In genomic region chr1:75725861-75726361, GRCh38 we compare ENCODE assay signal across 8 cellular contexts. TPM values are rescaled to one million over a fixed set of nuclear protein-coding genes. Genes with fewer than 3 reads are reported as not detected.
A peak's percentile ranks its signal among the peaks of the same experiment; 100 is the strongest.
DNase-seq lines count a peak whose midpoint lies in the region; ATAC-seq, FAIRE-seq and TF ChIP-seq lines count a peak whose summit lies in the region.

No MANE protein-coding gene starts in this region.

- H2AFZ ChIP-seq in astrocyte (ENCODE audit: low read depth, low read length): no peak overlapping the region

- H3K27ac ChIP-seq in HL-60 (replicated peaks) (peak overlapping the region; percentile 94; the same call in 1 of the 2 replicates), astrocyte (ENCODE audit: low read depth, low read length) (no peak overlapping the region)

- no peak overlapping the region for H3K27ac Mint-ChIP-seq in astrocyte (ENCODE audit: unreplicated experiment)
- H3K27ac Mint-ChIP-seq in memory B cell: peak overlapping the region; percentile 98

- DNase-seq in AG09309 (ENCODE audit: low read depth) (no peak), HL-60 (ENCODE audit: low read depth in 1 of 2, low spot score in 1 of 2) (no peak), astrocyte (ENCODE audit: low read depth) (no peak), memory B cell (ENCODE audit: low spot score in 2 of 2) (no peak), OCI-M2 (lab: John Stamatoyannopoulos, UW; ENCODE audit: unreplicated experiment) (no peak), DMS79 (lab: John Stamatoyannopoulos, UW) (no peak), NCI-H2171 treated with DMSO at 0.1 percent for 48 hours (lab: John Stamatoyannopoulos, UW) (no peak)
- no peak for DNase-seq in activated CD4-positive, alpha-beta T cell treated with anti-CD3 and anti-CD28 coated beads for 4 hours

- peak overlapping the region; percentile 85 for H3K4me2 ChIP-seq in astrocyte (ENCODE audit: low read length)

- H3K4me1 Mint-ChIP-seq in astrocyte (ENCODE audit: low read depth, unreplicated experiment) (peaks cover 13% of the 10 kb centered on the region), memory B cell (peaks cover 25% of the 10 kb centered on the region)

- H3K27me3 ChIP-seq in HL-60 (ENCODE audit: insufficient read depth, poor library complexity, severe bottlenecking): no peaks in the 10 kb centered on the region
- H3K27me3 ChIP-seq in astrocyte (ENCODE audit: insufficient read depth, low read length): no peaks in the 10 kb centered on the region

- ATAC-seq in memory B cell (ENCODE audit: low read depth): no peak

- TF ChIP-seq CTCF in AG09309 (IDR thresholded peaks at IDR 0.05; ENCODE audit: control insufficient read depth, insufficient read depth, low read depth, low read length, missing control alignments): no peak
- TF ChIP-seq CTCF in HL-60 (IDR thresholded peaks at IDR 0.05; ENCODE audit: insufficient read depth, low read length): no peak
- no peak for TF ChIP-seq CTCF in astrocyte (IDR thresholded peaks at IDR 0.05; ENCODE audit: insufficient read depth, low read depth, low read length)

- peaks cover 9% of the 10 kb centered on the region for H3K4me1 ChIP-seq in astrocyte (ENCODE audit: insufficient read depth, low read length)

- no peak for FAIRE-seq in astrocyte (lab: Jason Lieb, UNC)

- H3K27me3 Mint-ChIP-seq in astrocyte (ENCODE audit: low read depth, unreplicated experiment) (no peaks in the 10 kb centered on the region), memory B cell (no peaks in the 10 kb centered on the region)

- peak overlapping the region; percentile 95 for H3K9ac ChIP-seq in astrocyte (ENCODE audit: low read length)

- peaks cover 54% of the 10 kb centered on the region for H3K79me2 ChIP-seq in astrocyte (ENCODE audit: insufficient read depth, low read length)

- no peaks in the 10 kb centered on the region for H3K9me3 ChIP-seq in astrocyte (ENCODE audit: insufficient read depth, low read depth, low read length)

- H4K20me1 ChIP-seq in astrocyte (ENCODE audit: insufficient read depth, low read length): no peaks in the 10 kb centered on the region

- H3K4me3 ChIP-seq in AG09309 (ENCODE audit: control insufficient read depth, low read depth, low read length) (peak overlapping the region; percentile 95), HL-60 (replicated peaks; ENCODE audit: insufficient read depth, low read length) (peak overlapping the region; percentile 73), astrocyte (ENCODE audit: insufficient read depth, low read depth, low read length) (peak overlapping the region; percentile 89)

- H3K36me3 ChIP-seq in astrocyte (ENCODE audit: insufficient read depth, low read length): no peaks in the 10 kb centered on the region

- H3K9me3 Mint-ChIP-seq in astrocyte (ENCODE audit: unreplicated experiment) (no peaks in the 10 kb centered on the region), memory B cell (no peaks in the 10 kb centered on the region)

- H3K4me3 Mint-ChIP-seq in astrocyte (ENCODE audit: unreplicated experiment): peak overlapping the region; percentile 93
- peak overlapping the region; percentile 100 for H3K4me3 Mint-ChIP-seq in memory B cell

- H3K36me3 Mint-ChIP-seq in astrocyte (ENCODE audit: low read depth, unreplicated experiment): no peaks in the 10 kb centered on the region
- H3K36me3 Mint-ChIP-seq in memory B cell: peaks cover 7% of the 10 kb centered on the region

RNA-seq across cellular contexts. Expression of gene ACADM, which starts 1.4 kb away (rescaled TPM):
- total RNA-seq in astrocyte: 29.6 and 30.1 TPM in 2 replicates
